In genomic region chr4:7985891-7986441, GRCh38 we compare ENCODE assay signal across 11 cellular contexts. TPM values are rescaled to one million over a fixed set of nuclear protein-coding genes. Genes with fewer than 3 reads are reported as not detected.
DNase-seq lines count a peak whose midpoint lies in the region; ATAC-seq and TF ChIP-seq lines count a peak whose summit lies in the region.
"Had no signal": no experiment of that assay in that cellular context is flagged by ENCODE, and none has a peak within 500 bp of the region (broad histone marks: within the 10 kb centered on the region; RNA-seq: fewer than 3 reads in every experiment).

No MANE protein-coding gene starts in this region.

- no peak overlapping the region for H3K18ac ChIP-seq in neuronal stem cell (ENCODE audit: low read length)

- no peak overlapping the region for H2BK120ac ChIP-seq in neuronal stem cell (ENCODE audit: low read depth, low read length)

- peak overlapping the region; percentile 25 for H3K9ac ChIP-seq in neuronal stem cell (ENCODE audit: low read depth, low read length, poor library complexity)

- DNase-seq in H7: peak; percentile 48
- DNase-seq in UCSD-AML1 (lab: John Stamatoyannopoulos, UW; ENCODE audit: unreplicated experiment): peak; percentile 45
- peak; percentile 47 for DNase-seq in foreskin melanocyte
- no peak for DNase-seq in neuronal stem cell (ENCODE audit: low spot score)
- no peak for DNase-seq in ecto neural progenitor cell (ENCODE audit: low spot score)
- no peak for DNase-seq in omental fat pad (ENCODE audit: low spot score)

- H4K91ac ChIP-seq in neuronal stem cell (ENCODE audit: low read depth, low read length, poor library complexity): no peak overlapping the region

- no peak overlapping the region for H4K8ac ChIP-seq in neuronal stem cell (ENCODE audit: low read depth, low read length)

- H3K27ac ChIP-seq in neuronal stem cell (replicated peaks; ENCODE audit: low read length): no peak overlapping the region
- H3K27ac ChIP-seq: breast epithelium, pancreas, VCaP had no signal

- H3K14ac ChIP-seq in neuronal stem cell (ENCODE audit: low read length): peak overlapping the region; percentile 61

- no CpG with 5 or more reads among the region's 21 CpGs for WGBS in neuronal stem cell (ENCODE audit: extremely low coverage in 2 of 2, insufficient read length in 2 of 2, insufficient replicate concordance in 1 of 2), 2 donors

- H3K4me3 ChIP-seq in H7 (ENCODE audit: insufficient read depth, low read depth, low read length): no peak overlapping the region
- no peak overlapping the region for H3K4me3 ChIP-seq in neuronal stem cell (ENCODE audit: low read length in 2 of 2)
- H3K4me3 ChIP-seq: pancreas had no signal

- peaks cover 0 to 2% of the 10 kb centered on the region in 2 donors for H3K9me3 ChIP-seq in neuronal stem cell (replicated peaks in 1 of 2; ENCODE audit: control insufficient read depth in 2 of 2, insufficient read depth in 1 of 2, low read depth in 1 of 2, low read length in 2 of 2)
- H3K9me3 ChIP-seq: breast epithelium, pancreas had no signal

- no peak overlapping the region for H2BK5ac ChIP-seq in neuronal stem cell (ENCODE audit: low read length)

- H3K4ac ChIP-seq in neuronal stem cell (ENCODE audit: low read length): no peak overlapping the region

- no peak overlapping the region for H2BK12ac ChIP-seq in neuronal stem cell (ENCODE audit: low read length)

- no peak for TF ChIP-seq CTCF in omental fat pad (IDR thresholded peaks at IDR 0.05)

- no peak overlapping the region for H2BK15ac ChIP-seq in neuronal stem cell (ENCODE audit: low read length)

- H3K79me1 ChIP-seq in neuronal stem cell (ENCODE audit: low read depth, low read length): no peaks in the 10 kb centered on the region

- no peak for ATAC-seq in GM18517 (IDR thresholded peaks at IDR 0.05; ENCODE audit: unreplicated experiment)
- no peak for ATAC-seq in GM19324 (IDR thresholded peaks at IDR 0.05; ENCODE audit: low FRiP score, unreplicated experiment)
- no peak for ATAC-seq in omental fat pad (ENCODE audit: low FRiP score)
- ATAC-seq: pancreas had no signal

- H3K4me1 ChIP-seq in neuronal stem cell (ENCODE audit: control insufficient read depth in 2 of 2, insufficient read depth in 1 of 2, low read depth in 1 of 2, low read length in 2 of 2): peaks cover 0 to 6% of the 10 kb centered on the region in 2 donors
- H3K4me1 ChIP-seq: breast epithelium, pancreas had no signal

- H3K27me3 ChIP-seq in H7 (ENCODE audit: control insufficient read depth, insufficient read depth, low read length): no peaks in the 10 kb centered on the region
- peaks cover 0 to 12% (median 2%) of the 10 kb centered on the region in 3 experiments for H3K27me3 ChIP-seq in neuronal stem cell (ENCODE audit: control insufficient read depth in 3 of 3, insufficient read depth in 3 of 3, low read depth in 1 of 3, low read length in 3 of 3)
- H3K27me3 ChIP-seq: breast epithelium, pancreas had no signal

- H2AK5ac ChIP-seq in neuronal stem cell (ENCODE audit: low read depth, low read length): peak overlapping the region; percentile 49

- no peak overlapping the region for H3K4me2 ChIP-seq in neuronal stem cell (ENCODE audit: insufficient read depth, low read length, poor library complexity, severe bottlenecking)

- no peak overlapping the region for H3K23ac ChIP-seq in neuronal stem cell (ENCODE audit: low read depth, low read length, poor library complexity)

- peak overlapping the region; percentile 73 for H2AFZ ChIP-seq in neuronal stem cell (ENCODE audit: low read length)

- H3K36me3 ChIP-seq in H7 (replicated peaks; ENCODE audit: control insufficient read depth, insufficient read depth, low read length) (no peaks in the 10 kb centered on the region), neuronal stem cell (replicated peaks in 1 of 2; ENCODE audit: control insufficient read depth in 2 of 2, insufficient read depth in 2 of 2, low read length in 2 of 2) (no peaks in the 10 kb centered on the region)
- H3K36me3 ChIP-seq: breast epithelium, pancreas had no signal

RNA-seq across cellular contexts. Expression of gene AFAP1, which starts 46.3 kb away (rescaled TPM):
- total RNA-seq in H7 (2014; rRNA removed; shearing (Covaris generic)): 11.3 TPM in 2 replicates
- polyA plus RNA-seq in neuronal stem cell (2013, experiment 1 of 2): 4.6 TPM
- polyA plus RNA-seq in neuronal stem cell (2013, experiment 2 of 2): 4.6 TPM
- total RNA-seq in omental fat pad: 10 to 100 TPM; 24.6 to 35.5 (median 26.9) TPM

Comparison
In these comparisons a context has a peak if more than half of its experiments do, and no peak if none do; other contexts are left out.
1. DNase-seq: peak in H7 (single experiment), UCSD-AML1 (single experiment) and foreskin melanocyte (single experiment); none in neuronal stem cell (single experiment), ecto neural progenitor cell (single experiment) and omental fat pad (single experiment).